1 cellular context compared by ENCODE assay signal in genomic region chr11:125202977-125203376, GRCh38.
TF ChIP-seq lines count a peak whose summit lies in the region.

No MANE protein-coding gene starts in this region.

TF ChIP-seq in H1, 55 proteins besides CTCF, POLR2A, EP300 and RAD21 (continued from another document):
- TF ChIP-seq SAP30 (IDR thresholded peaks at IDR 0.05; ENCODE audit: insufficient read depth, insufficient replicate concordance, low read length) (no peak), PHF8 (conservative IDR thresholded peaks at IDR 0.05; ENCODE audit: low read depth, low read length) (no peak), TAF7 (optimal IDR thresholded peaks at IDR 0.05; ENCODE audit: borderline replicate concordance, low read depth, low read length) (no peak), SUZ12 (IDR thresholded peaks at IDR 0.05; ENCODE audit: low read length) (no peak), HDAC2 (IDR thresholded peaks at IDR 0.05; ENCODE audit: borderline replicate concordance in 1 of 2, low read depth in 2 of 2, low read length in 2 of 2) (no peak), RXRA (IDR thresholded peaks at IDR 0.05; ENCODE audit: insufficient read depth, low read depth, low read length) (no peak), EZH2 (IDR thresholded peaks at IDR 0.05; ENCODE audit: low read depth, low read length, severe bottlenecking) (no peak), RBBP5 (IDR thresholded peaks at IDR 0.05; ENCODE audit: borderline replicate concordance, low read depth, low read length) (no peak), CBX5 (IDR thresholded peaks at IDR 0.05; ENCODE audit: low read depth, low read length) (no peak), NANOG (IDR thresholded peaks at IDR 0.05; ENCODE audit: insufficient read depth, low read depth, low read length, poor library complexity, severe bottlenecking) (no peak), EGR1 (IDR thresholded peaks at IDR 0.05; ENCODE audit: borderline replicate concordance, low read depth, low read length) (no peak)
- TF ChIP-seq, protein P1, sequence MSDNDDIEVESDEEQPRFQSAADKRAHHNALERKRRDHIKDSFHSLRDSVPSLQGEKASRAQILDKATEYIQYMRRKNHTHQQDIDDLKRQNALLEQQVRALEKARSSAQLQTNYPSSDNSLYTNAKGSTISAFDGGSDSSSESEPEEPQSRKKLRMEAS (IDR thresholded peaks at IDR 0.05), result no peak
